In genomic region chr7:2602736-2603387, GRCh38 we compare ENCODE assay signal across 22 cellular contexts.
"Had no signal": no experiment of that assay in that cellular context is flagged by ENCODE, and none has a peak within 500 bp of the region (broad histone marks: within the 10 kb centered on the region; RNA-seq: fewer than 3 reads in every experiment).

No MANE protein-coding gene starts in this region.

- H3K4me3 ChIP-seq: dorsolateral prefrontal cortex, esophagus muscularis mucosa, gastrocnemius medialis, ovary, psoas muscle, right atrium auricular region, stomach, suprapubic skin, tibial nerve had no signal

- ATAC-seq: activated naive CD8-positive, alpha-beta T cell treated with anti-CD3 and anti-CD28 coated beads, Interleukin-2, amount 50 U/mL, for 24 hours; effector memory CD8-positive, alpha-beta T cell; gastrocnemius medialis; stimulated activated memory B cell treated with anti-CD40 and anti-IgM and Interleukin-4, amounts not matched to agents 10 μg/mL and 1 μg/mL and 100 μg/mL, for 72 hours had no signal

- H3K27me3 Mint-ChIP-seq: activated CD4-positive, alpha-beta memory T cell treated with anti-CD3 and anti-CD28 coated beads for 36 hours; activated naive CD8-positive, alpha-beta T cell treated with anti-CD3 and anti-CD28 coated beads, Interleukin-2, amount 50 U/mL, for 24 hours; effector memory CD8-positive, alpha-beta T cell; stimulated activated memory B cell treated with anti-CD40 and anti-IgM and Interleukin-4, amounts not matched to agents 10 μg/mL and 1 μg/mL and 100 μg/mL, for 72 hours had no signal

- H3K4me3 Mint-ChIP-seq: activated CD4-positive, alpha-beta memory T cell treated with anti-CD3 and anti-CD28 coated beads for 36 hours; activated naive CD8-positive, alpha-beta T cell treated with anti-CD3 and anti-CD28 coated beads, Interleukin-2, amount 50 U/mL, for 24 hours; effector memory CD8-positive, alpha-beta T cell; stimulated activated memory B cell treated with anti-CD40 and anti-IgM and Interleukin-4, amounts not matched to agents 10 μg/mL and 1 μg/mL and 100 μg/mL, for 72 hours had no signal

- H3K27me3 ChIP-seq: dorsolateral prefrontal cortex, esophagus muscularis mucosa, gastrocnemius medialis, ovary, right atrium auricular region, stomach, suprapubic skin, tibial nerve had no signal

- FAIRE-seq: endothelial cell of umbilical vein, islet of Langerhans had no signal

- H3K27ac ChIP-seq: dorsolateral prefrontal cortex, esophagus muscularis mucosa, gastrocnemius medialis, ovary, psoas muscle, right atrium auricular region, stomach, suprapubic skin, tibial nerve had no signal

- H3K9me3 Mint-ChIP-seq: activated CD4-positive, alpha-beta memory T cell treated with anti-CD3 and anti-CD28 coated beads for 36 hours; activated naive CD8-positive, alpha-beta T cell treated with anti-CD3 and anti-CD28 coated beads, Interleukin-2, amount 50 U/mL, for 24 hours; effector memory CD8-positive, alpha-beta T cell; stimulated activated memory B cell treated with anti-CD40 and anti-IgM and Interleukin-4, amounts not matched to agents 10 μg/mL and 1 μg/mL and 100 μg/mL, for 72 hours had no signal

- H3K9me3 ChIP-seq: esophagus muscularis mucosa, gastrocnemius medialis, ovary, psoas muscle, right atrium auricular region, stomach, suprapubic skin, tibial nerve had no signal

- H3K27ac Mint-ChIP-seq: activated CD4-positive, alpha-beta memory T cell treated with anti-CD3 and anti-CD28 coated beads for 36 hours; activated naive CD8-positive, alpha-beta T cell treated with anti-CD3 and anti-CD28 coated beads, Interleukin-2, amount 50 U/mL, for 24 hours; stimulated activated memory B cell treated with anti-CD40 and anti-IgM and Interleukin-4, amounts not matched to agents 10 μg/mL and 1 μg/mL and 100 μg/mL, for 72 hours had no signal

- H3K36me3 ChIP-seq: ovary had no signal

- H3K4me1 ChIP-seq: psoas muscle had no signal

- DNase-seq: activated CD4-positive, alpha-beta memory T cell treated with anti-CD3 and anti-CD28 coated beads for 36 hours; activated CD4-positive, alpha-beta T cell treated with anti-CD3 and anti-CD28 coated beads for 48 hours; activated naive CD4-positive, alpha-beta T cell treated with anti-CD3 and anti-CD28 coated beads, Interleukin-2, amount 50 U/mL, for 16 hours; activated naive CD8-positive, alpha-beta T cell treated with anti-CD3 and anti-CD28 coated beads, Interleukin-2, amount 50 U/mL, for 24 hours; activated T-cell treated with anti-CD3 and anti-CD28 coated beads, Interleukin-2, amount 50 U/mL, for 48 hours; aorta; central memory CD4-positive, alpha-beta T cell; dorsolateral prefrontal cortex; effector memory CD8-positive, alpha-beta T cell; gastrocnemius medialis; hypothalamus; mesenchymal stem cell; psoas muscle; stomach had no signal
